ENCODE assay signal across 16 cellular contexts in the genomic region with DNA sequence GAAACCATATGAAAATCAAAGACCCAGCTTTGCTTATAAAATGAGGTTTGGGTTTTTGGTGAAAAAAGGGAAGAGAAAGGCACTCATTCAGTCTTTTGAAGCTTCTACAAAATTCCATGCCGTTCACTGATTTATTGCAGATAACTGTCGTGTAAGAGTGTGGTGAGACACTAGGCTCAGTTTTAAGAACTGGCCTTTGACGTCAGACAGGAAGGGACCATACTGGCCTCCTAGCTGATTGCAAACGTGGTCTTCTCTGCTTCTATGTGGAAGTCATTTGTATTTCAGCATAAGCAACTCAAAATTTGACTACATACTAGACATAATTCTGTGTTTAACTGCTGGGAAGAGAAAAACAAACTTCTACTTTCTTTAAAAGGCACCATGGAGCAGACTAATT.
"Had no signal": no experiment of that assay in that cellular context is flagged by ENCODE, and none has a peak within 500 bp of the region (broad histone marks: within the 10 kb centered on the region; RNA-seq: fewer than 3 reads in every experiment).

No MANE protein-coding gene starts in this region.

- H3K4me3 ChIP-seq: ascending aorta, esophagus muscularis mucosa, pancreas, sigmoid colon, spleen, stomach, thoracic aorta had no signal

- H3K9me3 ChIP-seq: ascending aorta, esophagus muscularis mucosa, pancreas, sigmoid colon, spleen, stomach, thoracic aorta had no signal

- H3K27me3 Mint-ChIP-seq: activated naive CD8-positive, alpha-beta T cell treated with anti-CD3 and anti-CD28 coated beads, Interleukin-2, amount 50 U/mL, for 24 hours had no signal

- H3K9me3 Mint-ChIP-seq: activated naive CD4-positive, alpha-beta T cell treated with anti-CD3 and anti-CD28 coated beads for 36 hours; activated naive CD8-positive, alpha-beta T cell treated with anti-CD3 and anti-CD28 coated beads, Interleukin-2, amount 50 U/mL, for 24 hours; activated T-helper 2 cell treated with anti-CD3 and anti-CD28 coated beads, Interferon-gamma antibody, Interleukin-2, Interleukin-4, amounts not matched to agents 10 μg/mL and 5 μg/mL and 100 μg/mL, durations not matched to agents 14 hours and 24 hours and 36 hours; mesothelial cell of epicardium had no signal

- H3K36me3 ChIP-seq: sigmoid colon, thoracic aorta had no signal

- DNase-seq: activated CD4-positive, alpha-beta T cell treated with anti-CD3 and anti-CD28 coated beads for 1 hour; activated CD4-positive, alpha-beta T cell treated with anti-CD3 and anti-CD28 coated beads, Interleukin-2, amount 50 U/mL, for 4 hours; activated naive CD4-positive, alpha-beta T cell treated with anti-CD3 and anti-CD28 coated beads for 36 hours; activated naive CD8-positive, alpha-beta T cell treated with anti-CD3 and anti-CD28 coated beads, Interleukin-2, amount 50 U/mL, for 24 hours; kidney glomerular epithelial cell; pancreas; sigmoid colon; spleen; stomach; T-helper 1 cell; T1000 had no signal

- H3K27ac Mint-ChIP-seq: activated naive CD4-positive, alpha-beta T cell treated with anti-CD3 and anti-CD28 coated beads for 36 hours; activated naive CD8-positive, alpha-beta T cell treated with anti-CD3 and anti-CD28 coated beads, Interleukin-2, amount 50 U/mL, for 24 hours; activated T-helper 2 cell treated with anti-CD3 and anti-CD28 coated beads, Interferon-gamma antibody, Interleukin-2, Interleukin-4, amounts not matched to agents 10 μg/mL and 5 μg/mL and 100 μg/mL, durations not matched to agents 14 hours and 24 hours and 36 hours had no signal

- H3K4me1 Mint-ChIP-seq: activated naive CD8-positive, alpha-beta T cell treated with anti-CD3 and anti-CD28 coated beads, Interleukin-2, amount 50 U/mL, for 24 hours had no signal

- H3K4me1 ChIP-seq: ascending aorta, pancreas had no signal

- ATAC-seq: activated naive CD8-positive, alpha-beta T cell treated with anti-CD3 and anti-CD28 coated beads, Interleukin-2, amount 50 U/mL, for 24 hours had no signal

- H3K27me3 ChIP-seq: ascending aorta, esophagus muscularis mucosa, pancreas, sigmoid colon, spleen, stomach had no signal

- H3K4me3 Mint-ChIP-seq: activated naive CD4-positive, alpha-beta T cell treated with anti-CD3 and anti-CD28 coated beads for 36 hours; activated naive CD8-positive, alpha-beta T cell treated with anti-CD3 and anti-CD28 coated beads, Interleukin-2, amount 50 U/mL, for 24 hours; mesothelial cell of epicardium had no signal

- H3K27ac ChIP-seq: ascending aorta, pancreas, spleen, thoracic aorta had no signal
